Comparison of ENCODE assay signal across 8 cellular contexts in the genomic region with DNA sequence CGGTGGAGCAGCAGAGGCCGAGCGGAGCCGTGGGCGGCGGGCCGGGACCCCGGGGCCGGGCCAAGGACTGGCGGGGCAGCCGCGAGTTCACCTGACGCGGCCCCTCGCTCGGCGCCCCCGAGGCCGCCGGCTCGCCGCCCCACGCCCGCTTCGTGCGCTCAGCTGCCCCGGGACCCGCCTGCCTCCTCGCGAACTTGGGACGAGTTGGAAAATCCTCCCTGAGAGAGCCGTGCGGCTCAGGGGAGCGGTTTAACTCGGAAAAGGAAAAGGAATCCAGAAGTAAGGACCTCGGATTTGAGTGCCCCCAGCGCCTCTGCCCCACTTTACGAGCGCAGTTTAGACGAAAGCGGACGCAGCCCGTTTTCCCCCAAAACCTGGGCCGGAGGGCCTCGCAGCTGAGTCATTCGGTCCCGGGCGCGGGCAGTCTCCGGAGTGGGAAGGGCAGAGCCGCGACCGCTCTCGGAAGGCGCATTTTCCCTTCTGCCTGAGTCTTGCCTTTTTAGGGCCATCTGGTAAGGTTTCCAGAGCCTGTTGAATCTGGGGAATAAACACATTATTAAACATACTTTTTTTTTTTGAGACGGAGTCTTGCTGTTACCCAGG. TPM values are rescaled to one million over a fixed set of nuclear protein-coding genes. Genes with fewer than 3 reads are reported as not detected.
DNase-seq lines count a peak whose midpoint lies in the region; ATAC-seq and TF ChIP-seq lines count a peak whose summit lies in the region.

No MANE protein-coding gene starts in this region.

- no peaks in the 10 kb centered on the region for H4K20me1 ChIP-seq in KMS-11 (ENCODE audit: insufficient read depth)

- intact Hi-C loops in left lung (cut with DNase I): loop anchor here in 1 of 2 donors (5.0 kb wide), 1 partner anchor 70 kb away; no protein-coding TSS in a partner anchor

- H3K4me1 ChIP-seq in KMS-11 (ENCODE audit: low read depth, poor library complexity, severe bottlenecking) (peaks cover 25% of the 10 kb centered on the region), left lung (peaks cover 5 to 26% of the 10 kb centered on the region in 2 donors)

- peaks cover 24% of the 10 kb centered on the region; the same call in 1 of the 2 replicates for H3K79me2 ChIP-seq in KMS-11 (ENCODE audit: insufficient read depth, low read depth)

- H3K9ac ChIP-seq in KMS-11: peak overlapping the region; percentile 97

- ATAC-seq in left lung: peak; percentile 9

- no peaks in the 10 kb centered on the region for H3K9me3 ChIP-seq in left lung

- H3K4me3 ChIP-seq in KMS-11 (IDR thresholded peaks at IDR 0.05; ENCODE audit: insufficient read depth, low read depth, low read length) (peak overlapping the region; percentile 64), left lung (peak overlapping the region; percentile 58 to 77)

- peak overlapping the region; percentile 68 for H3K4me2 ChIP-seq in KMS-11

- no peaks in the 10 kb centered on the region for H3K36me3 ChIP-seq in KMS-11 (ENCODE audit: insufficient read depth)
- no peaks in the 10 kb centered on the region for H3K36me3 ChIP-seq in left lung

- DNase-seq in SIG-M5 treated with dmso at 0.1 percent for 504 hours (lab: John Stamatoyannopoulos, UW; ENCODE audit: unreplicated experiment) (peak; percentile 26), SIG-M5 (lab: John Stamatoyannopoulos, UW) (no peak), left lung (peak; percentile 69 to 93), NCI-H2107 (lab: John Stamatoyannopoulos, UW) (no peak)
- peak; percentile 55 to 69 for DNase-seq in activated CD4-positive, alpha-beta T cell treated with anti-CD3 and anti-CD28 coated beads for 4 hours
- DNase-seq in stimulated activated CD4-positive, alpha-beta T cell treated with anti-CD3 and anti-CD28 coated beads, Interleukin-2, amount 100 ng/mL, for 4 hours (ENCODE audit: low read depth): peak; percentile 35

- peak overlapping the region; percentile 87 for H2AFZ ChIP-seq in KMS-11 (ENCODE audit: low read depth)

- H3K27me3 ChIP-seq in KMS-11 (ENCODE audit: insufficient read depth, low read depth) (no peaks in the 10 kb centered on the region), left lung (no peaks in the 10 kb centered on the region)

- H3K27ac ChIP-seq in KMS-11 (peak overlapping the region; percentile 98), cingulate gyrus (ENCODE audit: low read depth, low read length) (peak overlapping the region; percentile 97), left lung (peak overlapping the region; percentile 100)

- no peak for TF ChIP-seq CTCF in KMS-11 (conservative IDR thresholded peaks at IDR 0.05; ENCODE audit: low read depth, low read length)
- TF ChIP-seq CTCF in left lung (IDR thresholded peaks at IDR 0.05): no peak

RNA-seq across cellular contexts. Expression of gene CREM, which starts 0.7 kb away (rescaled TPM):
- total RNA-seq in left lung: 10 to 100 TPM; 17.6 to 25.7 TPM

RNA-seq across cellular contexts. Expression of gene CUL2, which starts 37.2 kb away (rescaled TPM):
- 10 to 100 TPM; 28.7 to 36.3 TPM for total RNA-seq in left lung

Comparison
In these comparisons a context has a peak if more than half of its experiments do, and no peak if none do; other contexts are left out.
1. DNase-seq: peak in SIG-M5 treated with dmso at 0.1 percent for 504 hours (single experiment), activated CD4-positive, alpha-beta T cell treated with anti-CD3 and anti-CD28 coated beads for 4 hours (2 of 2), left lung (2 of 2) and stimulated activated CD4-positive, alpha-beta T cell treated with anti-CD3 and anti-CD28 coated beads, Interleukin-2, amount 100 ng/mL, for 4 hours (single experiment); none in SIG-M5 (single experiment) and NCI-H2107 (single experiment).
2. Peak in every context shown above with its lines, with median percentiles within 50 percentile points of each other: H3K27ac ChIP-seq.